1 cellular context compared by ENCODE assay signal in genomic region chr6:31358302-31358701, GRCh38.
TF ChIP-seq lines count a peak whose summit lies in the region.

No MANE protein-coding gene starts in this region.

TF ChIP-seq in endothelial cell of umbilical vein, 7 proteins besides CTCF, POLR2A, EP300 and RAD21:
- TF ChIP-seq FOS (IDR thresholded peaks at IDR 0.05; ENCODE audit: borderline replicate concordance, insufficient read depth, low read length) (no peak), EZH2 (IDR thresholded peaks at IDR 0.05; ENCODE audit: borderline replicate concordance, low read depth, low read length, severe bottlenecking) (no peak), MYC (IDR thresholded peaks at IDR 0.05; ENCODE audit: low read depth, low read length) (no peak), JUN (IDR thresholded peaks at IDR 0.05; ENCODE audit: borderline replicate concordance, insufficient read depth, insufficient read length, low read depth) (no peak), MAX (IDR thresholded peaks at IDR 0.05; ENCODE audit: insufficient read depth, insufficient read length) (no peak), POLR2AphosphoS5 (IDR thresholded peaks at IDR 0.05; ENCODE audit: insufficient read depth, low read depth, low read length) (no peak), GATA2 (IDR thresholded peaks at IDR 0.05; ENCODE audit: insufficient read depth, insufficient read length, low read depth, low read length) (no peak)
